In genomic region chrX:45515262-45516215, GRCh38 we compare ENCODE assay signal across 1 cellular context.
TF ChIP-seq lines count a peak whose summit lies in the region.

No MANE protein-coding gene starts in this region.

TF ChIP-seq in HEK293, 187 proteins besides CTCF, POLR2A, EP300 and RAD21 (continued from another document):
- TF ChIP-seq, protein P1, sequence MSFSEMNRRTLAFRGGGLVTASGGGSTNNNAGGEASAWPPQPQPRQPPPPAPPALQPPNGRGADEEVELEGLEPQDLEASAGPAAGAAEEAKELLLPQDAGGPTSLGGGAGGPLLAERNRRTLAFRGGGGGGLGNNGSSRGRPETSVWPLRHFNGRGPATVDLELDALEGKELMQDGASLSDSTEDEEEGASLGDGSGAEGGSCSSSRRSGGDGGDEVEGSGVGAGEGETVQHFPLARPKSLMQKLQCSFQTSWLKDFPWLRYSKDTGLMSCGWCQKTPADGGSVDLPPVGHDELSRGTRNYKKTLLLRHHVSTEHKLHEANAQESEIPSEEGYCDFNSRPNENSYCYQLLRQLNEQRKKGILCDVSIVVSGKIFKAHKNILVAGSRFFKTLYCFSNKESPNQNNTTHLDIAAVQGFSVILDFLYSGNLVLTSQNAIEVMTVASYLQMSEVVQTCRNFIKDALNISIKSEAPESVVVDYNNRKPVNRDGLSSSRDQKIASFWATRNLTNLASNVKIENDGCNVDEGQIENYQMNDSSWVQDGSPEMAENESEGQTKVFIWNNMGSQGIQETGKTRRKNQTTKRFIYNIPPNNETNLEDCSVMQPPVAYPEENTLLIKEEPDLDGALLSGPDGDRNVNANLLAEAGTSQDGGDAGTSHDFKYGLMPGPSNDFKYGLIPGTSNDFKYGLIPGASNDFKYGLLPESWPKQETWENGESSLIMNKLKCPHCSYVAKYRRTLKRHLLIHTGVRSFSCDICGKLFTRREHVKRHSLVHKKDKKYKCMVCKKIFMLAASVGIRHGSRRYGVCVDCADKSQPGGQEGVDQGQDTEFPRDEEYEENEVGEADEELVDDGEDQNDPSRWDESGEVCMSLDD (tag by site-specific recombination; IDR thresholded peaks at IDR 0.05): no peak
- peak; percentile 76 for TF ChIP-seq ZNF654 (tag by site-specific recombination; IDR thresholded peaks at IDR 0.05; ENCODE audit: low read depth)
